31 cellular contexts compared by ENCODE assay signal in the genomic region with DNA sequence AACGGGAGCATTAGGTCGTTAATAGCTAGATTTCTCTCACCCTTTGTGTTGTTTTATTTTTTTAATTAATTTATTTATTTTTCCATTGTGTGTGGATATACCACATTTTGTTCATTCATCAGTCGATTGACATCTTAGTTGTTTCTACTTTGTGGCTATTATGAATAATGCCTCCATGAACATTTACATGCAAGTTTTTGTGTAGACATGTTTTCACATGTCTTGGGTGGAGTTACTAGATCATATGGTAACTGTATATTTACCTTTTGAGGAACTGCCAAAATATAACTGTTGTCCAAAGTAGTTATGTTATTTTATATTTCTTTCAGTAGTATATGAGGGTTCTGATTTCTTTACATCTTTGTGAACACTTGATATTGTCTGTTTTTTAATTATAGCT. TPM values are rescaled to one million over a fixed set of nuclear protein-coding genes. Genes with fewer than 3 reads are reported as not detected.
"Had no signal": no experiment of that assay in that cellular context is flagged by ENCODE, and none has a peak within 500 bp of the region (broad histone marks: within the 10 kb centered on the region; RNA-seq: fewer than 3 reads in every experiment).

No MANE protein-coding gene starts in this region.

- H3K27ac Mint-ChIP-seq: naive thymus-derived CD4-positive, alpha-beta T cell; type B pancreatic cell had no signal

- H3K9me3 ChIP-seq: left ventricle myocardium inferior, mucosa of descending colon, ovary, right atrium auricular region, right lobe of liver, tibial nerve, uterus had no signal

- H3K27ac ChIP-seq: left ventricle myocardium inferior, ovary, right atrium auricular region, right lobe of liver, tibial nerve, uterus had no signal

- H3K9me3 Mint-ChIP-seq: memory B cell; naive thymus-derived CD4-positive, alpha-beta T cell; natural killer cell treated with Interleukin-12 subunit alpha and Interleukin-12 subunit beta and Interleukin-15 and Interleukin-18, amount 100 ng/mL, for 72 hours; stimulated activated memory B cell treated with anti-CD40 and anti-IgM and Interleukin-4, amounts not matched to agents 10 μg/mL and 1 μg/mL and 100 μg/mL, for 72 hours; stimulated activated naive CD8-positive, alpha-beta T cell treated with anti-CD3 and anti-CD28 coated beads, Interleukin-15, amount 100 ng/mL, for 72 hours; type B pancreatic cell had no signal

- H3K4me1 ChIP-seq: left ventricle myocardium inferior, right atrium auricular region, right lobe of liver, tibial nerve, uterus had no signal

- H3K36me3 Mint-ChIP-seq: type B pancreatic cell had no signal

- H3K27me3 Mint-ChIP-seq: memory B cell; naive thymus-derived CD4-positive, alpha-beta T cell; natural killer cell treated with Interleukin-12 subunit alpha and Interleukin-12 subunit beta and Interleukin-15 and Interleukin-18, amount 100 ng/mL, for 72 hours; progenitor cell of endocrine pancreas; stimulated activated memory B cell treated with anti-CD40 and anti-IgM and Interleukin-4, amounts not matched to agents 10 μg/mL and 1 μg/mL and 100 μg/mL, for 72 hours; stimulated activated naive CD8-positive, alpha-beta T cell treated with anti-CD3 and anti-CD28 coated beads, Interleukin-15, amount 100 ng/mL, for 72 hours; type B pancreatic cell had no signal

- H3K36me3 ChIP-seq: ovary, right atrium auricular region, right lobe of liver, uterus had no signal

- H3K4me1 Mint-ChIP-seq: stimulated activated naive CD8-positive, alpha-beta T cell treated with anti-CD3 and anti-CD28 coated beads, Interleukin-15, amount 100 ng/mL, for 72 hours had no signal

- H3K4me3 Mint-ChIP-seq: memory B cell; naive thymus-derived CD4-positive, alpha-beta T cell; natural killer cell treated with Interleukin-12 subunit alpha and Interleukin-12 subunit beta and Interleukin-15 and Interleukin-18, amount 100 ng/mL, for 72 hours; stimulated activated memory B cell treated with anti-CD40 and anti-IgM and Interleukin-4, amounts not matched to agents 10 μg/mL and 1 μg/mL and 100 μg/mL, for 72 hours; stimulated activated naive CD8-positive, alpha-beta T cell treated with anti-CD3 and anti-CD28 coated beads, Interleukin-15, amount 100 ng/mL, for 72 hours; type B pancreatic cell had no signal

- H3K27me3 ChIP-seq: ovary, right atrium auricular region, right lobe of liver, tibial nerve, uterus had no signal

- DNase-seq: islet precursor cell; left ventricle myocardium inferior; midbrain; mucosa of descending colon; naive thymus-derived CD4-positive, alpha-beta T cell; ovary; right lobe of liver; stimulated activated CD4-positive, alpha-beta T cell treated with anti-CD3 and anti-CD28 coated beads, Interleukin-1b, Interleukin-23, amount 100 ng/mL, for 48 hours; stimulated activated CD4-positive, alpha-beta T cell treated with anti-CD3 and anti-CD28 coated beads, Interleukin-2, amount 100 ng/mL, for 48 hours; stimulated activated CD4-positive, alpha-beta T cell treated with anti-CD3 and anti-CD28 coated beads, Interleukin-4, amount 100 ng/mL, for 4 hours; stimulated activated CD8-positive, alpha-beta memory T cell treated with anti-CD3 and anti-CD28 coated beads, Interleukin-4, amount 100 ng/mL, for 48 hours; stimulated activated naive CD4-positive, alpha-beta T cell treated with Interleukin-2 at 50 U/mL for 16 hours; stimulated activated naive CD8-positive, alpha-beta T cell treated with anti-CD3 and anti-CD28 coated beads, Interleukin-15, amount 100 ng/mL, for 72 hours; substantia nigra; uterus had no signal

- H3K4me3 ChIP-seq: left ventricle myocardium inferior, lung, mucosa of descending colon, ovary, right atrium auricular region, right lobe of liver, smooth muscle cell, tibial nerve, uterus had no signal

RNA-seq across cellular contexts. Expression of gene LCTL, which starts 41.9 kb away (rescaled TPM):
- total RNA-seq: kidney epithelial cell; left ventricle myocardium inferior; lower leg skin; lung; mesenteric fat pad; mucosa of descending colon; naive thymus-derived CD4-positive, alpha-beta T cell; natural killer cell treated with Interleukin-12 subunit alpha and Interleukin-12 subunit beta and Interleukin-15 and Interleukin-18, amount 100 ng/mL, for 72 hours; omental fat pad; ovary; pulmonary artery endothelial cell; right atrium auricular region; right lobe of liver; skeletal muscle tissue; ureter; uterus had no signal
